6 cellular contexts compared by ENCODE assay signal in genomic region chr19:54571994-54572620, GRCh38. TPM values are rescaled to one million over a fixed set of nuclear protein-coding genes. Genes with fewer than 3 reads are reported as not detected.
"Had no signal": no experiment of that assay in that cellular context is flagged by ENCODE, and none has a peak within 500 bp of the region (broad histone marks: within the 10 kb centered on the region; RNA-seq: fewer than 3 reads in every experiment).

No MANE protein-coding gene starts in this region.

RNA-seq across cellular contexts. Expression of gene LILRA2, which starts 1.5 kb away (rescaled TPM):
- total RNA-seq: activated CD4-positive, alpha-beta memory T cell treated with anti-CD3 and anti-CD28 coated beads for 36 hours; activated naive CD8-positive, alpha-beta T cell treated with anti-CD3 and anti-CD28 coated beads for 36 hours; astrocyte; dermis microvascular lymphatic vessel endothelial cell; neural crest cell; progenitor cell of endocrine pancreas had no signal

RNA-seq across cellular contexts. Expression of gene LILRA1, which starts 21.3 kb away (rescaled TPM):
- total RNA-seq: activated CD4-positive, alpha-beta memory T cell treated with anti-CD3 and anti-CD28 coated beads for 36 hours; activated naive CD8-positive, alpha-beta T cell treated with anti-CD3 and anti-CD28 coated beads for 36 hours; astrocyte; dermis microvascular lymphatic vessel endothelial cell; neural crest cell; progenitor cell of endocrine pancreas had no signal

RNA-seq across cellular contexts. Expression of gene LILRB1, which starts 58.2 kb away (rescaled TPM):
- total RNA-seq: activated CD4-positive, alpha-beta memory T cell treated with anti-CD3 and anti-CD28 coated beads for 36 hours; astrocyte; dermis microvascular lymphatic vessel endothelial cell; neural crest cell; progenitor cell of endocrine pancreas had no signal
